29 cellular contexts compared by ENCODE assay signal in the genomic region with DNA sequence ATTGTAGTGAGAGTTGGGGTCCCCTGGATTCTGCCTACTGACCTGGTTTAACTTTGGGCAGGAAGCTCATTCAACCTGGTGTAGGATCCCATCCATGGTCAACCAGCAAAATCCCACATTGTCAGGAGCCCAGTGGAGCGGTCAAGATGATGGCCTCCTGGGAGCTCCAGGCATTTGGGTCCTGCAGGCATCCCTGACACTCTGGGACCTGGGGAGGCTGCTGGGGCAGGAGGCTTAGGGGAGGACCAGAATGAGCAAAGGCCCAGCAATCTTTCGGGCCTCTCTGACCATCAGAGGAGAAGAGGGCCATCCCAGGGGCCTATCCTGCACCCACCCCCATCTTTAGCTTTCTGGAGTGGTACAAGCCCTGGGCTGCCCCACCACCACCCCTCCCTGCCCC.
"Had no signal": no experiment of that assay in that cellular context is flagged by ENCODE, and none has a peak within 500 bp of the region (broad histone marks: within the 10 kb centered on the region; RNA-seq: fewer than 3 reads in every experiment).

No MANE protein-coding gene starts in this region.

- H3K36me3 ChIP-seq: ascending aorta, breast epithelium, cardiac muscle cell, esophagus muscularis mucosa, gastroesophageal sphincter had no signal

- ATAC-seq: activated CD4-positive, alpha-beta T cell treated with anti-CD3 and anti-CD28 coated beads for 36 hours; activated naive CD4-positive, alpha-beta T cell treated with anti-CD3 and anti-CD28 coated beads, Interleukin-2, amount 50 U/mL, for 72 hours; activated T-cell treated with anti-CD3 and anti-CD28 coated beads, Interleukin-2, amount 50 U/mL, for 72 hours; effector memory CD8-positive, alpha-beta T cell; gastroesophageal sphincter had no signal

- H3K27me3 Mint-ChIP-seq: activated CD4-positive, alpha-beta memory T cell treated with anti-CD3 and anti-CD28 coated beads, Interleukin-2, amount 10 ng/mL, durations not matched to agents 7 days and 5 days had no signal

- H3K4me1 ChIP-seq: ascending aorta, breast epithelium, esophagus muscularis mucosa, gastroesophageal sphincter had no signal

- H3K9me3 ChIP-seq: ascending aorta, breast epithelium, esophagus muscularis mucosa, gastroesophageal sphincter had no signal

- H3K27ac ChIP-seq: ascending aorta, breast epithelium, cardiac muscle cell, esophagus muscularis mucosa, gastroesophageal sphincter had no signal

- H3K27me3 ChIP-seq: ascending aorta, breast epithelium, cardiac muscle cell, esophagus muscularis mucosa had no signal

- H3K4me3 ChIP-seq: ascending aorta, breast epithelium, cardiac muscle cell, esophagus muscularis mucosa, gastroesophageal sphincter had no signal

- H3K9me3 Mint-ChIP-seq: activated CD4-positive, alpha-beta memory T cell treated with anti-CD3 and anti-CD28 coated beads, Interleukin-2, amount 10 ng/mL, durations not matched to agents 7 days and 5 days; activated CD4-positive, alpha-beta T cell treated with anti-CD3 and anti-CD28 coated beads, Interleukin-2, amount 10 ng/mL, durations not matched to agents 24 days and 14 days; activated naive CD4-positive, alpha-beta T cell treated with anti-CD3 and anti-CD28 coated beads, Interleukin-2, amount 10 ng/mL, durations not matched to agents 7 days and 5 days; activated naive CD4-positive, alpha-beta T cell treated with anti-CD3 and anti-CD28 coated beads, Interleukin-2, amount 50 U/mL, for 72 hours; activated naive CD8-positive, alpha-beta T cell treated with anti-CD3 and anti-CD28 coated beads, Interleukin-2, amount 10 ng/mL, durations not matched to agents 7 days and 5 days; activated T-cell treated with anti-CD3 and anti-CD28 coated beads, Interleukin-2, amount 50 U/mL, for 24 hours; activated T-cell treated with anti-CD3 and anti-CD28 coated beads, Interleukin-2, amount 50 U/mL, for 72 hours; brain; central memory CD8-positive, alpha-beta T cell; effector memory CD8-positive, alpha-beta T cell had no signal

- H3K36me3 Mint-ChIP-seq: activated naive CD4-positive, alpha-beta T cell treated with anti-CD3 and anti-CD28 coated beads, Interleukin-2, amount 10 ng/mL, durations not matched to agents 7 days and 5 days; activated naive CD4-positive, alpha-beta T cell treated with anti-CD3 and anti-CD28 coated beads, Interleukin-2, amount 50 U/mL, for 72 hours; activated naive CD8-positive, alpha-beta T cell treated with anti-CD3 and anti-CD28 coated beads, Interleukin-2, amount 10 ng/mL, durations not matched to agents 7 days and 5 days; brain had no signal

- DNase-seq: activated CD4-positive, alpha-beta memory T cell treated with anti-CD3 and anti-CD28 coated beads, Interleukin-2, amount 10 ng/mL, durations not matched to agents 7 days and 5 days; activated CD4-positive, alpha-beta T cell treated with anti-CD3 and anti-CD28 coated beads for 36 hours; activated CD4-positive, alpha-beta T cell treated with anti-CD3 and anti-CD28 coated beads, Interleukin-2, amount 10 ng/mL, durations not matched to agents 24 days and 14 days; activated CD4-positive, alpha-beta T cell treated with anti-CD3 and anti-CD28 coated beads, Interleukin-2, amount 50 U/mL, for 4 hours; activated CD4-positive, CD25-positive, alpha-beta regulatory T cell; activated CD4-positive, CD25-positive, alpha-beta regulatory T cell treated with anti-CD3 and anti-CD28 coated beads, Interleukin-2, amount 50 U/mL, for 72 hours; activated CD8-positive, alpha-beta memory T cell treated with anti-CD3 and anti-CD28 coated beads, Interleukin-2, amount 50 U/mL, for 48 hours; activated gamma-delta T cell; activated naive CD4-positive, alpha-beta T cell; activated naive CD4-positive, alpha-beta T cell treated with anti-CD3 and anti-CD28 coated beads, Interleukin-2, amount 10 ng/mL, durations not matched to agents 7 days and 5 days; activated naive CD8-positive, alpha-beta T cell treated with anti-CD3 and anti-CD28 coated beads, Interleukin-2, amount 10 ng/mL, durations not matched to agents 7 days and 5 days; activated T-cell treated with anti-CD3 and anti-CD28 coated beads for 4 hours; activated T-cell treated with anti-CD3 and anti-CD28 coated beads, Interleukin-2, amount 50 U/mL, for 24 hours; activated T-cell treated with anti-CD3 and anti-CD28 coated beads, Interleukin-2, amount 50 U/mL, for 72 hours; cortex of kidney; dermis blood vessel endothelial cell; effector CD4-positive, alpha-beta T cell; effector memory CD8-positive, alpha-beta T cell; erythroblast; foreskin melanocyte; T-helper 2 cell had no signal

- H3K27ac Mint-ChIP-seq: activated CD4-positive, alpha-beta memory T cell treated with anti-CD3 and anti-CD28 coated beads, Interleukin-2, amount 10 ng/mL, durations not matched to agents 7 days and 5 days; activated CD4-positive, alpha-beta T cell treated with anti-CD3 and anti-CD28 coated beads for 36 hours; activated CD4-positive, alpha-beta T cell treated with anti-CD3 and anti-CD28 coated beads, Interleukin-2, amount 10 ng/mL, durations not matched to agents 24 days and 14 days; activated naive CD4-positive, alpha-beta T cell treated with anti-CD3 and anti-CD28 coated beads, Interleukin-2, amount 10 ng/mL, durations not matched to agents 7 days and 5 days; activated naive CD4-positive, alpha-beta T cell treated with anti-CD3 and anti-CD28 coated beads, Interleukin-2, amount 50 U/mL, for 72 hours; activated naive CD8-positive, alpha-beta T cell treated with anti-CD3 and anti-CD28 coated beads, Interleukin-2, amount 10 ng/mL, durations not matched to agents 7 days and 5 days; activated T-cell treated with anti-CD3 and anti-CD28 coated beads, Interleukin-2, amount 50 U/mL, for 24 hours; activated T-cell treated with anti-CD3 and anti-CD28 coated beads, Interleukin-2, amount 50 U/mL, for 72 hours; effector memory CD8-positive, alpha-beta T cell had no signal

- H3K4me1 Mint-ChIP-seq: activated CD4-positive, alpha-beta memory T cell treated with anti-CD3 and anti-CD28 coated beads, Interleukin-2, amount 10 ng/mL, durations not matched to agents 7 days and 5 days; activated CD4-positive, alpha-beta T cell treated with anti-CD3 and anti-CD28 coated beads for 36 hours; activated CD4-positive, alpha-beta T cell treated with anti-CD3 and anti-CD28 coated beads, Interleukin-2, amount 10 ng/mL, durations not matched to agents 24 days and 14 days; activated naive CD4-positive, alpha-beta T cell treated with anti-CD3 and anti-CD28 coated beads, Interleukin-2, amount 10 ng/mL, durations not matched to agents 7 days and 5 days; activated naive CD8-positive, alpha-beta T cell treated with anti-CD3 and anti-CD28 coated beads, Interleukin-2, amount 10 ng/mL, durations not matched to agents 7 days and 5 days; central memory CD8-positive, alpha-beta T cell had no signal

- H3K4me3 Mint-ChIP-seq: activated CD4-positive, alpha-beta memory T cell treated with anti-CD3 and anti-CD28 coated beads, Interleukin-2, amount 10 ng/mL, durations not matched to agents 7 days and 5 days; activated CD4-positive, alpha-beta T cell treated with anti-CD3 and anti-CD28 coated beads for 36 hours; activated CD4-positive, alpha-beta T cell treated with anti-CD3 and anti-CD28 coated beads, Interleukin-2, amount 10 ng/mL, durations not matched to agents 24 days and 14 days; activated naive CD4-positive, alpha-beta T cell treated with anti-CD3 and anti-CD28 coated beads, Interleukin-2, amount 10 ng/mL, durations not matched to agents 7 days and 5 days; activated naive CD8-positive, alpha-beta T cell treated with anti-CD3 and anti-CD28 coated beads, Interleukin-2, amount 10 ng/mL, durations not matched to agents 7 days and 5 days; activated T-cell treated with anti-CD3 and anti-CD28 coated beads, Interleukin-2, amount 50 U/mL, for 24 hours; activated T-cell treated with anti-CD3 and anti-CD28 coated beads, Interleukin-2, amount 50 U/mL, for 72 hours; brain; central memory CD8-positive, alpha-beta T cell; effector memory CD8-positive, alpha-beta T cell had no signal
